Comparison of ENCODE assay signal across 13 cellular contexts in the genomic region with DNA sequence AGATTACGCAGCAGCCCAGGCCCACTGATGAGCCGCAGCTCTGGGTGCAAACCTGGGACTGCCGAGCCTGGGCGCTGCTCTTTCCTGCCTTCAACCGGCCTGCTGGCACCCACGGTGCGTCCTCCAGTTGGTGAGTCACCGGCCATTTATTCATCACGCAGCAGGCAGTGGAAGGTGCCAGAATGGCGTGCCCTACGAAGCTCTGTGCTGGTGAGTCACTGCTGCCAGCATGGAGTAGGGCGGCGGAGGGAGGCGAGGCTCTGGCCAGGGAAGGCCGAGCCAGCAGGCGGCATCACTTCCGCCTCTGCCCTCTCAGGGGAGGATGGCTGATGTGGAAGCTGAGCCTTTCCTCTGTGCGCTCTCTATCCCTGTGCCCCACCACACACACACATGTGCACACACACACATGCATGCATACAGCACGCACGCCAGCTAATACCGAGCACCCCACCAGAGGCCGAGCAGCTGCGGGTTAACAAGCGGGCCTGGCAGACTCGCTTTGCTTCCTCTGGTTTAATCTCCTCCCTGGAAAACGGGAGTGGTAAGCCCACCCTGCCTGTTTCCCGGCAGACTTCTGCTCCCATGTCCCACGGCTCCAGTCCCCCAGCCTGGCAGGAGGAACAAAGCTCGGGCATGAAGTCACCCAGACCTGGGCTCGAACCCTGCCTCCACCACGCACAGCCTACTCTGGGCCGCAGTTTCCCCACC. TPM values are rescaled to one million over a fixed set of nuclear protein-coding genes. Genes with fewer than 3 reads are reported as not detected.
A peak's percentile ranks its signal among the peaks of the same experiment; 100 is the strongest.
DNase-seq lines count a peak whose midpoint lies in the region; ATAC-seq, FAIRE-seq and TF ChIP-seq lines count a peak whose summit lies in the region.
"Had no signal": no experiment of that assay in that cellular context is flagged by ENCODE, and none has a peak within 500 bp of the region (broad histone marks: within the 10 kb centered on the region; RNA-seq: fewer than 3 reads in every experiment).

No MANE protein-coding gene starts in this region.

- POLR2A ChIA-PET in A549 (lab: Yijun Ruan, JAX): no interaction called here

- CTCF ChIA-PET in A549 (lab: Yijun Ruan, JAX): interaction anchor here (0.5 to 1.0 kb wide), 4 partner anchors 23 to 285 kb away, joined by 3 to 4 read pairs (median 3); no protein-coding TSS in a partner anchor

- no peak overlapping the region for H4K5ac ChIP-seq in mesendoderm (ENCODE audit: low read length)

- no peak overlapping the region for H3K4me2 ChIP-seq in A549
- no peak overlapping the region for H3K4me2 ChIP-seq in mesendoderm (ENCODE audit: low read length)

- H3K4me1 ChIP-seq in A549: peaks cover 18% of the 10 kb centered on the region
- H3K4me1 ChIP-seq in adrenal gland (replicated peaks in 1 of 2): no peaks in the 10 kb centered on the region
- no peaks in the 10 kb centered on the region for H3K4me1 ChIP-seq in mesendoderm (ENCODE audit: control insufficient read depth, low read depth, low read length)
- H3K4me1 ChIP-seq: upper lobe of right lung had no signal

- intact Hi-C loops in adrenal gland (cut with DNase I): no loop called here

- no peak overlapping the region for H2BK15ac ChIP-seq in mesendoderm (replicated peaks; ENCODE audit: low read depth)

- H3K9ac ChIP-seq in mesendoderm (ENCODE audit: low read length): no peak overlapping the region

- H3K79me2 ChIP-seq in mesendoderm (ENCODE audit: control insufficient read depth, insufficient read depth, low read length): no peaks in the 10 kb centered on the region

- WGBS in A549 (ENCODE audit: missing lambda C conversion rate): 68% methylated on average over 21 of the region's 32 CpGs
- 62 to 77% (median 67%) methylated on average over 21 to 32 of the region's 32 CpGs for WGBS in adrenal gland, 4 donors
- no CpG with 5 or more reads among the region's 32 CpGs for WGBS in mesendoderm (ENCODE audit: extremely low coverage, insufficient coverage, low lambda C conversion rate)

- no peak overlapping the region for H4K8ac ChIP-seq in mesendoderm (ENCODE audit: low read depth, low read length)

- H2BK120ac ChIP-seq in mesendoderm (ENCODE audit: low read depth, low read length): no peak overlapping the region

- no peak overlapping the region for H2BK5ac ChIP-seq in mesendoderm (ENCODE audit: low read length)

- no peak for TF ChIP-seq RAD21 in A549 (conservative IDR thresholded peaks at IDR 0.05 in 1 of 2, IDR thresholded peaks at IDR 0.05 in 1 of 2)

- H3K27me3 ChIP-seq in adrenal gland (no peaks in the 10 kb centered on the region), mesendoderm (ENCODE audit: insufficient read depth, low read length, poor library complexity) (no peaks in the 10 kb centered on the region)
- H3K27me3 ChIP-seq: upper lobe of right lung had no signal

- TF ChIP-seq EP300 in A549 (IDR thresholded peaks at IDR 0.05): no peak

- no peaks in the 10 kb centered on the region for H3K79me1 ChIP-seq in mesendoderm (ENCODE audit: low read length)

- FAIRE-seq in A549 (lab: Jason Lieb, UNC): no peak

- no peak overlapping the region for H2AK5ac ChIP-seq in mesendoderm (ENCODE audit: low read length)

- no peaks in the 10 kb centered on the region for H3K9me3 ChIP-seq in A549
- no peaks in the 10 kb centered on the region for H3K9me3 ChIP-seq in adrenal gland (replicated peaks in 1 of 3)
- H3K9me3 ChIP-seq: upper lobe of right lung had no signal

- ATAC-seq in A549 (peak; percentile 83 to 86), left lobe of liver (no peak)
- ATAC-seq: upper lobe of right lung had no signal

- H3K23ac ChIP-seq in mesendoderm (ENCODE audit: low read length): no peak overlapping the region

- no peak overlapping the region for H3K4ac ChIP-seq in mesendoderm (ENCODE audit: low read depth, low read length)

- H3K27ac ChIP-seq in A549 (peak overlapping the region in 1 of 2 experiments; percentile 56; a peak in 3 of 6 replicates), adrenal gland (no peak overlapping the region), mesendoderm (ENCODE audit: low read depth, low read length) (no peak overlapping the region)
- H3K27ac ChIP-seq: upper lobe of right lung had no signal

- no peak for TF ChIP-seq CTCF in A549 (IDR thresholded peaks at IDR 0.05)
- TF ChIP-seq CTCF in adrenal gland (IDR thresholded peaks at IDR 0.05): no peak

- H3K4me3 ChIP-seq in A549 (no peak overlapping the region), adrenal gland (no peak overlapping the region), mesendoderm (ENCODE audit: low read length) (no peak overlapping the region)
- H3K4me3 ChIP-seq: upper lobe of right lung had no signal

- no peak overlapping the region for H3K56ac ChIP-seq in mesendoderm (ENCODE audit: low read length)

- DNase-seq in A549 (ENCODE audit: low read depth in 1 of 2, low spot score in 1 of 2): peak; percentile 58 to 75
- DNase-seq in HK-2 (ENCODE audit: unreplicated experiment): peak; percentile 21
- DNase-seq in adrenal gland: peak; percentile 72 to 90 (median 87)
- peak; percentile 44 for DNase-seq in mesendoderm
- DNase-seq in NCI-H748 treated with DMSO at 0.1 percent for 48 hours (lab: John Stamatoyannopoulos, UW): no peak
- DNase-seq in NCI-H2081 treated with DMSO at 0.1 percent for 48 hours (lab: John Stamatoyannopoulos, UW): no peak
- DNase-seq in NAMALWA (ENCODE audit: low spot score): no peak
- no peak for DNase-seq in left lobe of liver (ENCODE audit: low spot score)
- DNase-seq: activated CD4-positive, alpha-beta T cell treated with anti-CD3 and anti-CD28 coated beads, Interleukin-2, amount 50 U/mL, for 48 hours; NCI-H1694; stimulated activated CD4-positive, alpha-beta T cell treated with anti-CD3 and anti-CD28 coated beads, Interleukin-12 subunit alpha, Interleukin-12 subunit beta, amount 100 ng/mL, for 4 hours; upper lobe of right lung had no signal

- H3K18ac ChIP-seq in mesendoderm (ENCODE audit: low read length): no peak overlapping the region

- no peak for TF ChIP-seq POLR2A in A549 (IDR thresholded peaks at IDR 0.05; ENCODE audit: low read length)
- TF ChIP-seq POLR2A in adrenal gland (IDR thresholded peaks at IDR 0.05): no peak

- H3K36me3 ChIP-seq in adrenal gland (replicated peaks in 1 of 2) (no peaks in the 10 kb centered on the region), mesendoderm (ENCODE audit: control insufficient read depth, insufficient read depth, low read length) (no peaks in the 10 kb centered on the region)
- H3K36me3 ChIP-seq: upper lobe of right lung had no signal

TF ChIP-seq in A549, 52 proteins besides CTCF, POLR2A, EP300 and RAD21 (continues in another document):
- TF ChIP-seq, protein P1, sequence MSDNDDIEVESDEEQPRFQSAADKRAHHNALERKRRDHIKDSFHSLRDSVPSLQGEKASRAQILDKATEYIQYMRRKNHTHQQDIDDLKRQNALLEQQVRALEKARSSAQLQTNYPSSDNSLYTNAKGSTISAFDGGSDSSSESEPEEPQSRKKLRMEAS (IDR thresholded peaks at IDR 0.05): peak; percentile 98
- TF ChIP-seq MYC (IDR thresholded peaks at IDR 0.05; ENCODE audit: borderline replicate concordance, low read length) (no peak), FOXS1 (CRISPR knock-in tag; IDR thresholded peaks at IDR 0.05) (no peak), FOSL2 (IDR thresholded peaks at IDR 0.05) (peak; percentile 57; the same call in 1 of the 2 replicates), FOSL2 (CRISPR knock-in tag; IDR thresholded peaks at IDR 0.05) (peak; percentile 91), CBX8 (IDR thresholded peaks at IDR 0.05) (no peak), ZNF302 (CRISPR knock-in tag; IDR thresholded peaks at IDR 0.05) (no peak), RNF2 (IDR thresholded peaks at IDR 0.05; ENCODE audit: borderline replicate concordance, low read depth) (no peak), NR3C1 (IDR thresholded peaks at IDR 0.05) (no peak), KDM1A (IDR thresholded peaks at IDR 0.05; ENCODE audit: low read depth) (no peak), NPAS2 (CRISPR knock-in tag; IDR thresholded peaks at IDR 0.05; ENCODE audit: borderline replicate concordance) (no peak), SREBF2 (IDR thresholded peaks at IDR 0.05) (no peak), JUNB (IDR thresholded peaks at IDR 0.05) (peak; percentile 33; the same call in 1 of the 2 replicates), FOSB (CRISPR knock-in tag; IDR thresholded peaks at IDR 0.05) (no peak), EHMT2 (IDR thresholded peaks at IDR 0.05; ENCODE audit: low read depth) (no peak), JUN (IDR thresholded peaks at IDR 0.05) (no peak; a peak in 1 of 5 replicates), HEYL (CRISPR knock-in tag; IDR thresholded peaks at IDR 0.05) (no peak), RARB (CRISPR knock-in tag; IDR thresholded peaks at IDR 0.05) (no peak), MAZ (IDR thresholded peaks at IDR 0.05; ENCODE audit: borderline replicate concordance, low read depth, low read length) (no peak)
- TF ChIP-seq, protein P2, sequence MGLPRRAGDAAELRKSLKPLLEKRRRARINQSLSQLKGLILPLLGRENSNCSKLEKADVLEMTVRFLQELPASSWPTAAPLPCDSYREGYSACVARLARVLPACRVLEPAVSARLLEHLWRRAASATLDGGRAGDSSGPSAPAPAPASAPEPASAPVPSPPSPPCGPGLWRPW (IDR thresholded peaks at IDR 0.05): no peak
- TF ChIP-seq, protein P3, sequence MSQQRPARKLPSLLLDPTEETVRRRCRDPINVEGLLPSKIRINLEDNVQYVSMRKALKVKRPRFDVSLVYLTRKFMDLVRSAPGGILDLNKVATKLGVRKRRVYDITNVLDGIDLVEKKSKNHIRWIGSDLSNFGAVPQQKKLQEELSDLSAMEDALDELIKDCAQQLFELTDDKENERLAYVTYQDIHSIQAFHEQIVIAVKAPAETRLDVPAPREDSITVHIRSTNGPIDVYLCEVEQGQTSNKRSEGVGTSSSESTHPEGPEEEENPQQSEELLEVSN (IDR thresholded peaks at IDR 0.05; ENCODE audit: borderline replicate concordance, low read depth): peak; percentile 94

RNA-seq across cellular contexts. Expression of a gene that starts 39.2 kb away (rescaled TPM):
- polyA plus RNA-seq in A549 (2011; rRNA removed): 2.7 and 3.6 TPM in 2 replicates
- polyA plus RNA-seq in A549 (2012; cell fraction: cytosol; rRNA removed): 3.2 and 4.3 TPM in 2 replicates
- polyA plus RNA-seq in A549 (2012; cell fraction: nucleus; rRNA removed): 3.4 and 3.8 TPM in 2 replicates
- polyA plus RNA-seq in A549 (2017; fragmentation: RNase III; extraction: RNeasy Plus Mini Kit Qiagen cat#74134 plus additional on column Dnase treatment): 8.0 to 11.4 TPM (median 10.5 TPM) in 3 replicates
- 1.8 and 2.0 TPM in 2 replicates for polyA minus RNA-seq in A549 (2011; rRNA and poly(A)+ RNA removed)
- 10 to 100 TPM; 10.8 to 48.0 (median 28.0) TPM for total RNA-seq in adrenal gland
- polyA plus RNA-seq in adrenal gland: 10 to 100 TPM; 25.6 to 34.4 (median 33.8) TPM
- polyA plus RNA-seq in mesendoderm (2013, experiment 1 of 2): 14.7 TPM
- polyA plus RNA-seq in mesendoderm (2013, experiment 2 of 2): 15.0 TPM
- total RNA-seq in left lobe of liver: 1.8 TPM
- total RNA-seq: T-helper 2 cell treated with Interferon-gamma antibody and Interleukin-4, amounts not matched to agents 100 ng/mL and 5 ng/mL, for 36 hours had no signal

Comparison
In these comparisons a context has a peak if more than half of its experiments do, and no peak if none do; other contexts are left out.
1. DNase-seq: peak in A549 (2 of 2), HK-2 (single experiment), adrenal gland (7 of 7) and mesendoderm (single experiment); none in NCI-H748 treated with DMSO at 0.1 percent for 48 hours (single experiment), NCI-H2081 treated with DMSO at 0.1 percent for 48 hours (single experiment), NAMALWA (single experiment) and left lobe of liver (single experiment).